Comparison of ENCODE assay signal across 17 cellular contexts in the genomic region with DNA sequence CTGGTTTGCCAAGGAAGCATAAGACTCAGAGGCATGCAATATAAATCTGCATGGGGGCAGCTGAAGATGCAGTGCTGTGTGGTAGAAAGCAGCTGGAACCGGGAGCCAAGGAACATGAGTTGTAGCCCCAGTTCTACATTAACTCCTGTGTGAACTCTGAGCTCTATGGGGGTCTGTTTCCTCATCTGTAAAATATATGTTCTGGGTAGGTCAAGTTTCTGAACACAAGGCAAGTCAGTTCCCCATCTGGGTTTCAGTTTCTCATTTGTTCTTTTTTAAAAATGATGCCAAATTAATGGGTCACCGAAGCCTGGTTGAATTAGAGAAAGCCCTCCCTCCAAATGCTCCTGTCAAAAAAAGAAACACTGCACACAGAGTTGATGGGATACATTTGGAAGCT. TPM values are rescaled to one million over a fixed set of nuclear protein-coding genes. Genes with fewer than 3 reads are reported as not detected.
"Had no signal": no experiment of that assay in that cellular context is flagged by ENCODE, and none has a peak within 500 bp of the region (broad histone marks: within the 10 kb centered on the region; RNA-seq: fewer than 3 reads in every experiment).

No MANE protein-coding gene starts in this region.

- H3K9me3 Mint-ChIP-seq: activated naive CD4-positive, alpha-beta T cell treated with anti-CD3 and anti-CD28 coated beads for 36 hours had no signal

- H3K36me3 ChIP-seq: gastrocnemius medialis, stomach, thyroid gland, vagina had no signal

- H3K4me1 ChIP-seq: gastrocnemius medialis, stomach, vagina had no signal

- H3K4me3 Mint-ChIP-seq: activated CD4-positive, alpha-beta T cell treated with anti-CD3 and anti-CD28 coated beads for 36 hours; activated CD8-positive, alpha-beta T cell treated with anti-CD3 and anti-CD28 coated beads, Interleukin-2, amount 10 ng/mL, durations not matched to agents 7 days and 5 days; activated naive CD4-positive, alpha-beta T cell treated with anti-CD3 and anti-CD28 coated beads for 36 hours; neural crest cell had no signal

- H3K27me3 ChIP-seq: gastrocnemius medialis, stomach, thyroid gland, vagina had no signal

- H3K4me3 ChIP-seq: gastrocnemius medialis, stomach, thyroid gland, vagina had no signal

- H3K27ac Mint-ChIP-seq: activated CD4-positive, alpha-beta T cell treated with anti-CD3 and anti-CD28 coated beads for 36 hours; activated CD8-positive, alpha-beta T cell treated with anti-CD3 and anti-CD28 coated beads, Interleukin-2, amount 10 ng/mL, durations not matched to agents 7 days and 5 days; activated naive CD4-positive, alpha-beta T cell treated with anti-CD3 and anti-CD28 coated beads for 36 hours had no signal

- H3K9me3 ChIP-seq: gastrocnemius medialis, stomach, thyroid gland, vagina had no signal

- ATAC-seq: activated CD4-positive, alpha-beta T cell treated with anti-CD3 and anti-CD28 coated beads for 36 hours; activated CD8-positive, alpha-beta T cell treated with anti-CD3 and anti-CD28 coated beads, Interleukin-2, amount 10 ng/mL, durations not matched to agents 7 days and 5 days; gastrocnemius medialis; right cardiac atrium had no signal

- H3K27ac ChIP-seq: gastrocnemius medialis, stomach, thyroid gland, vagina, VCaP had no signal

- DNase-seq: activated CD4-positive, alpha-beta T cell treated with anti-CD3 and anti-CD28 coated beads for 36 hours; activated CD8-positive, alpha-beta T cell treated with anti-CD3 and anti-CD28 coated beads, Interleukin-2, amount 10 ng/mL, durations not matched to agents 7 days and 5 days; activated naive CD4-positive, alpha-beta T cell treated with anti-CD3 and anti-CD28 coated beads for 36 hours; central memory CD4-positive, alpha-beta T cell; cortex of kidney; effector CD8-positive, alpha-beta T cell; gastrocnemius medialis; posterior cingulate gyrus; right cardiac atrium; small intestine; stomach; T1000; thyroid gland had no signal

- H3K4me1 Mint-ChIP-seq: activated CD4-positive, alpha-beta T cell treated with anti-CD3 and anti-CD28 coated beads for 36 hours had no signal

RNA-seq across cellular contexts. Expression of gene UNC5C, which starts 24.1 kb away (rescaled TPM):
- total RNA-seq: activated CD8-positive, alpha-beta T cell treated with anti-CD3 and anti-CD28 coated beads, Interleukin-2, amount 10 ng/mL, durations not matched to agents 7 days and 5 days; activated naive CD4-positive, alpha-beta T cell treated with anti-CD3 and anti-CD28 coated beads for 36 hours had no signal
- polyA plus RNA-seq: keratinocyte had no signal
